In the genomic region with DNA sequence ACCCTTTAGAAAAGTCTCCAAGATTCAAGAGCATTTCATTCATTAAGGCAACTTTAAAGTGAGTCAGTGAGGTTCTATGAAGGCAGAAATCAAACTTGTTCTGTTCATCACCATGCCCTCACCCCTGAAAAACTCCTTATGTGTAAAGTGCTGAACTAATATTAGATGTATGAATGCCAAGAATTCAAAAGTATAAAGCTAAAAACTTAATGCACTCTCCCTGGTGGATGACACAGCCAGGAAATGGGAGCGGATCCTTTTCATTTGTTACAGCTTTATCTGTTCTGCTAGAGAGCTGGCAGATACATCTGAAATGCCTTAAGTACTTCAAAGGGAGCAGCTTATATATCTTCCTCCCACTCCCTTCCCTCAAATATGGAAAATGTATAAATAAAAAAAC, we compare ENCODE assay signal across 1 cellular context.
TF ChIP-seq lines count a peak whose summit lies in the region.

No MANE protein-coding gene starts in this region.

TF ChIP-seq in IMR-90, 13 proteins besides CTCF, POLR2A, EP300 and RAD21:
- TF ChIP-seq SMC3 (IDR thresholded peaks at IDR 0.05; ENCODE audit: low read depth, low read length) (no peak), MAFK (IDR thresholded peaks at IDR 0.05; ENCODE audit: low read depth, low read length) (no peak), FOS (IDR thresholded peaks at IDR 0.05; ENCODE audit: low read depth, low read length) (no peak), RCOR1 (IDR thresholded peaks at IDR 0.05; ENCODE audit: insufficient replicate concordance, low read length) (no peak), CEBPB (IDR thresholded peaks at IDR 0.05; ENCODE audit: low read depth, low read length) (no peak), RFX5 (IDR thresholded peaks at IDR 0.05; ENCODE audit: low read depth, low read length) (no peak), MAZ (IDR thresholded peaks at IDR 0.05; ENCODE audit: borderline replicate concordance, low read depth, low read length) (no peak), NFE2L2 (IDR thresholded peaks at IDR 0.05; ENCODE audit: low read depth, low read length) (no peak), CHD1 (IDR thresholded peaks at IDR 0.05; ENCODE audit: low read depth, low read length) (no peak), BHLHE40 (IDR thresholded peaks at IDR 0.05; ENCODE audit: low read depth, low read length) (no peak), MXI1 (IDR thresholded peaks at IDR 0.05; ENCODE audit: borderline replicate concordance, low read depth, low read length) (no peak)
- TF ChIP-seq, protein P1, sequence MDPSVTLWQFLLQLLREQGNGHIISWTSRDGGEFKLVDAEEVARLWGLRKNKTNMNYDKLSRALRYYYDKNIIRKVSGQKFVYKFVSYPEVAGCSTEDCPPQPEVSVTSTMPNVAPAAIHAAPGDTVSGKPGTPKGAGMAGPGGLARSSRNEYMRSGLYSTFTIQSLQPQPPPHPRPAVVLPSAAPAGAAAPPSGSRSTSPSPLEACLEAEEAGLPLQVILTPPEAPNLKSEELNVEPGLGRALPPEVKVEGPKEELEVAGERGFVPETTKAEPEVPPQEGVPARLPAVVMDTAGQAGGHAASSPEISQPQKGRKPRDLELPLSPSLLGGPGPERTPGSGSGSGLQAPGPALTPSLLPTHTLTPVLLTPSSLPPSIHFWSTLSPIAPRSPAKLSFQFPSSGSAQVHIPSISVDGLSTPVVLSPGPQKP (IDR thresholded peaks at IDR 0.05; ENCODE audit: borderline replicate concordance, low read depth, low read length), result no peak
- TF ChIP-seq, protein P2, sequence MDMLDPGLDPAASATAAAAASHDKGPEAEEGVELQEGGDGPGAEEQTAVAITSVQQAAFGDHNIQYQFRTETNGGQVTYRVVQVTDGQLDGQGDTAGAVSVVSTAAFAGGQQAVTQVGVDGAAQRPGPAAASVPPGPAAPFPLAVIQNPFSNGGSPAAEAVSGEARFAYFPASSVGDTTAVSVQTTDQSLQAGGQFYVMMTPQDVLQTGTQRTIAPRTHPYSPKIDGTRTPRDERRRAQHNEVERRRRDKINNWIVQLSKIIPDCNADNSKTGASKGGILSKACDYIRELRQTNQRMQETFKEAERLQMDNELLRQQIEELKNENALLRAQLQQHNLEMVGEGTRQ (IDR thresholded peaks at IDR 0.05; ENCODE audit: low read depth, low read length), result no peak
